Comparison of ENCODE assay signal across 20 cellular contexts in the genomic region with DNA sequence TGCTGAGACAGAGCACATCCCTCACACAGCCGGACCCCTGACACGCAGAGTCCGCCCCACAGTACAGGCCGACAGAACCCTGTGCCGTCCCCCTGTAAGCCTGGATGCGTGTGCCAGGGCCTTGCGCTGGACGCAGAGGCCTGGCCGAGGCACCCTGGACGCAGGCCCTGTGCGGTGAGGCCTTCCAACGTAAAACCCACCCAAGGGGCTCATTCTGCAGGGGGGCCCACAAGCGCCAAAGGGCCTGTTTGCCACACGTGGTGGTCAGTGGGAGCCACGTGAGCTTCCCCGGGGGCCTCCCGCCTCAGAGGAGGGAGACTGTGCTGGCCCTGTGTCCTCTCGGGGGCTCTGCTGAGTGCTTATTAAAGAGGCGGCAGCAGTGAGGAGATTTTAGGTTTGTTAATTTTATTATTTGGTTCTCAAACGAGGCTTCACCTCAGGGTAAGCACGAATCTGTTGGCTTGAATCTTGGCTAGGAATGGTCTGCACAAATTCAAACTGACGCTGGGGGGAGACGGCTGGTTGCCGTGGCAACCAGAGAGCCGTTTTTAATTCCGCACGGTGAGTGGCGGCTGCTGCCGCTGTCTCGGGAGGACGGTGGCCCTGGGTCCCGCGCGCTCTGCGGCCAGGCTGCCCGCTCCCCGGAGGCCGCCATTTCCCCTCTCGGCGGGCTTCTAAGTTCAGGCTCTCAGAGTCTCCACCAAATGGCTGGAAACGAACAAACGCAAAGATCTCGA. TPM values are rescaled to one million over a fixed set of nuclear protein-coding genes. Genes with fewer than 3 reads are reported as not detected.
A peak's percentile ranks its signal among the peaks of the same experiment; 100 is the strongest.
DNase-seq lines count a peak whose midpoint lies in the region; ATAC-seq lines count a peak whose summit lies in the region.
"Had no signal": no experiment of that assay in that cellular context is flagged by ENCODE, and none has a peak within 500 bp of the region (broad histone marks: within the 10 kb centered on the region; RNA-seq: fewer than 3 reads in every experiment).

No MANE protein-coding gene starts in this region.

- DNase-seq in H7: peak; percentile 91
- peak; percentile 66 for DNase-seq in cerebellum (ENCODE audit: low spot score)
- DNase-seq in iPS-NIHi7 (ENCODE audit: extremely low spot score): peak; percentile 35
- DNase-seq in occipital lobe (lab: John Stamatoyannopoulos, UW): peak; percentile 36
- DNase-seq in NCI-H1930 (lab: John Stamatoyannopoulos, UW): no peak
- no peak for DNase-seq in amniotic stem cell (lab: John Stamatoyannopoulos, UW)
- no peak for DNase-seq in NCI-H526 (lab: John Stamatoyannopoulos, UW)
- DNase-seq: CD4-positive, CD25-positive, alpha-beta regulatory T cell; DND-41; GOT3; Kasumi-1; NCI-H1694 treated with DMSO at 0.1 percent for 48 hours; NCI-H2107; NCI-H748 treated with DMSO at 0.1 percent for 48 hours; NK-92 treated with Interleukin-12 subunit alpha and Interleukin-12 subunit beta, amount 100 ng/mL, for 24 hours; SHP77 treated with DMSO at 0.1 percent for 48 hours had no signal

- no peaks in the 10 kb centered on the region for H3K36me3 ChIP-seq in H7 (replicated peaks; ENCODE audit: control insufficient read depth, insufficient read depth, low read length)

- ATAC-seq in GM21529 (IDR thresholded peaks at IDR 0.05; ENCODE audit: unreplicated experiment): no peak
- ATAC-seq: SK-N-SH treated with all-trans-retinoic acid at 6 μM for 48 hours had no signal

- H3K27me3 ChIP-seq in H7 (ENCODE audit: control insufficient read depth, insufficient read depth, low read length): peaks cover 14% of the 10 kb centered on the region

- H3K4me3 ChIP-seq in H7 (ENCODE audit: insufficient read depth, low read depth, low read length): no peak overlapping the region

RNA-seq across cellular contexts. Expression of a gene that starts 4.9 kb away (rescaled TPM):
- total RNA-seq in H7 (2014; rRNA removed; shearing (Covaris generic)): 0.37 and 0.62 TPM in 2 replicates
- total RNA-seq in cerebellum (3.4 TPM), occipital lobe (2.5 TPM)
- total RNA-seq: CD4-positive, CD25-positive, alpha-beta regulatory T cell; MCF 10A; NCI-H460 had no signal

Comparison
In these comparisons a context has a peak if more than half of its experiments do, and no peak if none do; other contexts are left out.
1. DNase-seq: peak in H7 (single experiment), cerebellum (single experiment), iPS-NIHi7 (single experiment) and occipital lobe (single experiment); none in NCI-H1930 (0 of 2), amniotic stem cell (single experiment) and NCI-H526 (0 of 2).